ENCODE assay signal across 1 cellular context in genomic region chr11:47415949-47416472, GRCh38.
TF ChIP-seq lines count a peak whose summit lies in the region.

No MANE protein-coding gene starts in this region.

TF ChIP-seq in SK-N-SH, 30 proteins besides CTCF, POLR2A, EP300 and RAD21 (continued from another document):
- TF ChIP-seq FOXJ3 (CRISPR knock-in tag; IDR thresholded peaks at IDR 0.05) = no peak
- TF ChIP-seq, protein P1, sequence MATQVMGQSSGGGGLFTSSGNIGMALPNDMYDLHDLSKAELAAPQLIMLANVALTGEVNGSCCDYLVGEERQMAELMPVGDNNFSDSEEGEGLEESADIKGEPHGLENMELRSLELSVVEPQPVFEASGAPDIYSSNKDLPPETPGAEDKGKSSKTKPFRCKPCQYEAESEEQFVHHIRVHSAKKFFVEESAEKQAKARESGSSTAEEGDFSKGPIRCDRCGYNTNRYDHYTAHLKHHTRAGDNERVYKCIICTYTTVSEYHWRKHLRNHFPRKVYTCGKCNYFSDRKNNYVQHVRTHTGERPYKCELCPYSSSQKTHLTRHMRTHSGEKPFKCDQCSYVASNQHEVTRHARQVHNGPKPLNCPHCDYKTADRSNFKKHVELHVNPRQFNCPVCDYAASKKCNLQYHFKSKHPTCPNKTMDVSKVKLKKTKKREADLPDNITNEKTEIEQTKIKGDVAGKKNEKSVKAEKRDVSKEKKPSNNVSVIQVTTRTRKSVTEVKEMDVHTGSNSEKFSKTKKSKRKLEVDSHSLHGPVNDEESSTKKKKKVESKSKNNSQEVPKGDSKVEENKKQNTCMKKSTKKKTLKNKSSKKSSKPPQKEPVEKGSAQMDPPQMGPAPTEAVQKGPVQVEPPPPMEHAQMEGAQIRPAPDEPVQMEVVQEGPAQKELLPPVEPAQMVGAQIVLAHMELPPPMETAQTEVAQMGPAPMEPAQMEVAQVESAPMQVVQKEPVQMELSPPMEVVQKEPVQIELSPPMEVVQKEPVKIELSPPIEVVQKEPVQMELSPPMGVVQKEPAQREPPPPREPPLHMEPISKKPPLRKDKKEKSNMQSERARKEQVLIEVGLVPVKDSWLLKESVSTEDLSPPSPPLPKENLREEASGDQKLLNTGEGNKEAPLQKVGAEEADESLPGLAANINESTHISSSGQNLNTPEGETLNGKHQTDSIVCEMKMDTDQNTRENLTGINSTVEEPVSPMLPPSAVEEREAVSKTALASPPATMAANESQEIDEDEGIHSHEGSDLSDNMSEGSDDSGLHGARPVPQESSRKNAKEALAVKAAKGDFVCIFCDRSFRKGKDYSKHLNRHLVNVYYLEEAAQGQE (IDR thresholded peaks at IDR 0.05; ENCODE audit: low read depth, low read length) = no peak
- TF ChIP-seq USF1 (IDR thresholded peaks at IDR 0.05; ENCODE audit: borderline replicate concordance, low read depth) = no peak
- 0 out of 2 replicates have a peak, but pooled peaks have one; percentile 86 for TF ChIP-seq SIN3A (IDR thresholded peaks at IDR 0.05; ENCODE audit: borderline replicate concordance, low read depth, low read length)
- TF ChIP-seq RCOR1 (IDR thresholded peaks at IDR 0.05; ENCODE audit: low read length) = no peak
- TF ChIP-seq RFX5 (IDR thresholded peaks at IDR 0.05; ENCODE audit: low read length) = no peak
- TF ChIP-seq FOSL2 (IDR thresholded peaks at IDR 0.05; ENCODE audit: borderline replicate concordance, low read depth) = peak; percentile 74; the same call in 1 of the 2 replicates
- TF ChIP-seq CHD2 (IDR thresholded peaks at IDR 0.05; ENCODE audit: low read length, partially characterized antibody) = no peak
- no peak for TF ChIP-seq IRF3 (IDR thresholded peaks at IDR 0.05; ENCODE audit: low read depth, low read length)
- peak; percentile 67; the same call in 1 of the 2 replicates for TF ChIP-seq TCF12 (IDR thresholded peaks at IDR 0.05)
- TF ChIP-seq ELF1 (IDR thresholded peaks at IDR 0.05) = no peak
- no peak for TF ChIP-seq MXI1 (IDR thresholded peaks at IDR 0.05; ENCODE audit: low read depth, low read length)
- no peak for TF ChIP-seq GABPA (IDR thresholded peaks at IDR 0.05; ENCODE audit: low read depth)
- TF ChIP-seq USF2 (IDR thresholded peaks at IDR 0.05; ENCODE audit: borderline replicate concordance, low read depth, low read length) = no peak
